36 cellular contexts compared by ENCODE assay signal in the genomic region with DNA sequence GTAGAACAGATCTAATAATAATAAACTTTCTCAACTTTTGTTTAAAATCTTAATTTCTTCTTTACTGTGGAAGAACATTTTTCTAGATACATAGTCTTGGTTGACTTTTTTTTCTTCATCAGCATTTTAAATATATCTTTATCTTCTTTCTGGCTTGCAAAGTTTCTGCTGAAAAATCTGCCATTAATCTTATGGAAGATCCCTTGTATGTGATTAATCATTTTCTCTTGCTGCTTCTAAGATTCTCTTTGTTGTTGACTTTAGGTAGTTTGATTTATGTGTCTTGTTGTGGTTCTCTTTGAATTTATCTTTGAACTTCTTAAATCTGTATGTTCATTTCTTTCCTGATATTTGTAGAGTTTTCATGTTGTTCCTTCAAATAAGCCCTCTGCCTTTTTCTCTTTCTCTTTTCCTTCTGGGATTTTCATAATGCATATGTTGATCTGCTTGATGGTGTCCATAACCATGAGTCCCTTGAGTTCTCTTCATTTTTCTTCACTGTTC.
DNase-seq lines count a peak whose midpoint lies in the region; FAIRE-seq and TF ChIP-seq lines count a peak whose summit lies in the region.
"Had no signal": no experiment of that assay in that cellular context is flagged by ENCODE, and none has a peak within 500 bp of the region (broad histone marks: within the 10 kb centered on the region; RNA-seq: fewer than 3 reads in every experiment).

No MANE protein-coding gene starts in this region.

- peaks cover 12% of the 10 kb centered on the region for H3K9me3 Mint-ChIP-seq in activated naive CD4-positive, alpha-beta T cell treated with anti-CD3 and anti-CD28 coated beads, Interleukin-2, amount 10 ng/mL, durations not matched to agents 7 days and 5 days
- H3K9me3 Mint-ChIP-seq in type B pancreatic cell = peaks cover 13% of the 10 kb centered on the region

- H3K36me3 Mint-ChIP-seq in activated naive CD4-positive, alpha-beta T cell treated with anti-CD3 and anti-CD28 coated beads, Interleukin-2, amount 10 ng/mL, durations not matched to agents 7 days and 5 days = no peaks in the 10 kb centered on the region
- no peaks in the 10 kb centered on the region for H3K36me3 Mint-ChIP-seq in type B pancreatic cell
- H3K36me3 Mint-ChIP-seq: CD14-positive monocyte; CD4-positive, alpha-beta memory T cell; CD4-positive, CD25-positive, alpha-beta regulatory T cell; CD8-positive, alpha-beta memory T cell; CD8-positive, alpha-beta T cell had no signal

- POLR2A ChIA-PET in HEK293 (lab: Yijun Ruan, JAX) = no interaction called here

- no peaks in the 10 kb centered on the region for H3K4me1 Mint-ChIP-seq in activated naive CD4-positive, alpha-beta T cell treated with anti-CD3 and anti-CD28 coated beads, Interleukin-2, amount 10 ng/mL, durations not matched to agents 7 days and 5 days
- no peaks in the 10 kb centered on the region for H3K4me1 Mint-ChIP-seq in type B pancreatic cell (ENCODE audit: unreplicated experiment)
- H3K4me1 Mint-ChIP-seq: B cell; CD14-positive monocyte; CD4-positive, alpha-beta memory T cell; CD4-positive, CD25-positive, alpha-beta regulatory T cell; CD8-positive, alpha-beta memory T cell had no signal

- no peak overlapping the region for H3K27ac ChIP-seq in HEK293 (ENCODE audit: extremely low read depth, low read depth, low read length)
- H3K27ac ChIP-seq: 22Rv1; A549; BLaER1; BLaER1 treated with 17β-estradiol and CSF1 and Interleukin-3, amounts not matched to agents 10 nM and 100 nM; C4-2B had no signal

- DNase-seq in activated naive CD4-positive, alpha-beta T cell treated with anti-CD3 and anti-CD28 coated beads, Interleukin-2, amount 10 ng/mL, durations not matched to agents 7 days and 5 days = no peak
- no peak for DNase-seq in activated naive CD4-positive, alpha-beta T cell (lab: John Stamatoyannopoulos, UW)
- DNase-seq in type B pancreatic cell (ENCODE audit: extremely low spot score, unreplicated experiment) (no peak), cerebellum (ENCODE audit: low spot score) (no peak), KG1 (lab: John Stamatoyannopoulos, UW) (no peak), NCI-H1930 (lab: John Stamatoyannopoulos, UW) (no peak)
- DNase-seq: 8988T; ACHN; AML-193; BE2C; C1 segment of cervical spinal cord; Caco-2; Calu3; CD4-positive, alpha-beta memory T cell; CD4-positive, alpha-beta T cell; CD4-positive, CD25-positive, alpha-beta regulatory T cell; CD8-positive, alpha-beta memory T cell; CD8-positive, alpha-beta T cell; COR-L47; DMS 273 treated with DMSO at 0.1 percent for 48 hours; DMS153; DMS53; DMS79; DMS79 treated with DMSO at 0.1 percent for 48 hours; DND-41; EL had no signal

- H3K4me1 ChIP-seq in HEK293 (ENCODE audit: control insufficient read depth, insufficient read depth, low read length) = no peaks in the 10 kb centered on the region
- H3K4me1 ChIP-seq: A549; BE2C; BLaER1; BLaER1 treated with 17β-estradiol and CSF1 and Interleukin-3, amounts not matched to agents 10 nM and 100 nM; Caco-2 had no signal

- H3K27me3 Mint-ChIP-seq in activated naive CD4-positive, alpha-beta T cell treated with anti-CD3 and anti-CD28 coated beads, Interleukin-2, amount 10 ng/mL, durations not matched to agents 7 days and 5 days = no peaks in the 10 kb centered on the region
- no peaks in the 10 kb centered on the region for H3K27me3 Mint-ChIP-seq in type B pancreatic cell
- H3K27me3 Mint-ChIP-seq: B cell; CD4-positive, alpha-beta memory T cell; CD4-positive, alpha-beta T cell; CD4-positive, CD25-positive, alpha-beta regulatory T cell; CD8-positive, alpha-beta memory T cell had no signal

- CTCF ChIA-PET in activated naive CD4-positive, alpha-beta T cell treated with anti-CD3 and anti-CD28 coated beads, Interleukin-2, amount 10 ng/mL, durations not matched to agents 7 days and 5 days (lab: Charles Lee) = no interaction called here
- CTCF ChIA-PET in HEK293 (lab: Yijun Ruan, JAX) = interaction anchor here (0.6 kb wide), 1 partner anchor 632 kb away, joined by 3 read pairs; no protein-coding TSS in a partner anchor

- H3K4me3 Mint-ChIP-seq in activated naive CD4-positive, alpha-beta T cell treated with anti-CD3 and anti-CD28 coated beads, Interleukin-2, amount 10 ng/mL, durations not matched to agents 7 days and 5 days = no peak overlapping the region
- H3K4me3 Mint-ChIP-seq in type B pancreatic cell = no peak overlapping the region
- H3K4me3 Mint-ChIP-seq: B cell; CD14-positive monocyte; CD4-positive, alpha-beta memory T cell; CD4-positive, alpha-beta T cell; CD4-positive, CD25-positive, alpha-beta regulatory T cell; CD8-positive, alpha-beta memory T cell; CD8-positive, alpha-beta T cell had no signal

- no peaks in the 10 kb centered on the region for H3K9me3 ChIP-seq in HEK293 (ENCODE audit: control insufficient read depth, insufficient read depth, low read depth, low read length)
- H3K9me3 ChIP-seq: A549, BE2C, BLaER1, Caco-2 had no signal

- peak overlapping the region; percentile 49 for H3K27ac Mint-ChIP-seq in activated naive CD4-positive, alpha-beta T cell treated with anti-CD3 and anti-CD28 coated beads, Interleukin-2, amount 10 ng/mL, durations not matched to agents 7 days and 5 days
- peak overlapping the region; percentile 4 for H3K27ac Mint-ChIP-seq in type B pancreatic cell
- H3K27ac Mint-ChIP-seq: B cell; CD14-positive monocyte; CD4-positive, alpha-beta memory T cell; CD4-positive, alpha-beta T cell; CD4-positive, CD25-positive, alpha-beta regulatory T cell; CD8-positive, alpha-beta memory T cell; CD8-positive, alpha-beta T cell had no signal

- peak; percentile 57 for FAIRE-seq in colon (lab: Jason Lieb, UNC)
- FAIRE-seq: A549, D721Med had no signal

- no peaks in the 10 kb centered on the region for H3K36me3 ChIP-seq in HEK293 (ENCODE audit: control insufficient read depth in 2 of 2, insufficient read depth in 1 of 2, low read length in 2 of 2)
- H3K36me3 ChIP-seq: BE2C; BLaER1; BLaER1 treated with 17β-estradiol and CSF1 and Interleukin-3, amounts not matched to agents 10 nM and 100 nM had no signal

- TF ChIP-seq CTCF in HEK293 (tag by site-specific recombination; IDR thresholded peaks at IDR 0.05) = no peak
- TF ChIP-seq CTCF in type B pancreatic cell (conservative IDR thresholded peaks at IDR 0.05) = no peak

- no peak overlapping the region for H3K4me3 ChIP-seq in HEK293 (ENCODE audit: low read depth, low read length)
- H3K4me3 ChIP-seq: A549; BLaER1; BLaER1 treated with 17β-estradiol and CSF1 and Interleukin-3, amounts not matched to agents 10 nM and 100 nM had no signal

TF ChIP-seq in HEK293, 187 proteins besides CTCF, POLR2A, EP300 and RAD21 (continues in another document):
- TF ChIP-seq, protein P1, sequence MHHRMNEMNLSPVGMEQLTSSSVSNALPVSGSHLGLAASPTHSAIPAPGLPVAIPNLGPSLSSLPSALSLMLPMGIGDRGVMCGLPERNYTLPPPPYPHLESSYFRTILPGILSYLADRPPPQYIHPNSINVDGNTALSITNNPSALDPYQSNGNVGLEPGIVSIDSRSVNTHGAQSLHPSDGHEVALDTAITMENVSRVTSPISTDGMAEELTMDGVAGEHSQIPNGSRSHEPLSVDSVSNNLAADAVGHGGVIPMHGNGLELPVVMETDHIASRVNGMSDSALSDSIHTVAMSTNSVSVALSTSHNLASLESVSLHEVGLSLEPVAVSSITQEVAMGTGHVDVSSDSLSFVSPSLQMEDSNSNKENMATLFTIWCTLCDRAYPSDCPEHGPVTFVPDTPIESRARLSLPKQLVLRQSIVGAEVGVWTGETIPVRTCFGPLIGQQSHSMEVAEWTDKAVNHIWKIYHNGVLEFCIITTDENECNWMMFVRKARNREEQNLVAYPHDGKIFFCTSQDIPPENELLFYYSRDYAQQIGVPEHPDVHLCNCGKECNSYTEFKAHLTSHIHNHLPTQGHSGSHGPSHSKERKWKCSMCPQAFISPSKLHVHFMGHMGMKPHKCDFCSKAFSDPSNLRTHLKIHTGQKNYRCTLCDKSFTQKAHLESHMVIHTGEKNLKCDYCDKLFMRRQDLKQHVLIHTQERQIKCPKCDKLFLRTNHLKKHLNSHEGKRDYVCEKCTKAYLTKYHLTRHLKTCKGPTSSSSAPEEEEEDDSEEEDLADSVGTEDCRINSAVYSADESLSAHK (tag by site-specific recombination; IDR thresholded peaks at IDR 0.05) = no peak
- TF ChIP-seq SCRT2 (tag by site-specific recombination; IDR thresholded peaks at IDR 0.05) (no peak), SETDB1 (IDR thresholded peaks at IDR 0.05; ENCODE audit: insufficient read length, low read length) (peak; percentile 90), ZNF660 (tag by site-specific recombination; IDR thresholded peaks at IDR 0.05) (no peak), TRIM28 (IDR thresholded peaks at IDR 0.05; ENCODE audit: borderline replicate concordance, low read length) (peak; percentile 93), ZIC2 (tag by site-specific recombination; IDR thresholded peaks at IDR 0.05) (no peak), ZEB2 (tag by site-specific recombination; IDR thresholded peaks at IDR 0.05) (no peak), ZNF132 (tag by site-specific recombination; IDR thresholded peaks at IDR 0.05; ENCODE audit: borderline replicate concordance) (no peak)
- TF ChIP-seq, protein P2, sequence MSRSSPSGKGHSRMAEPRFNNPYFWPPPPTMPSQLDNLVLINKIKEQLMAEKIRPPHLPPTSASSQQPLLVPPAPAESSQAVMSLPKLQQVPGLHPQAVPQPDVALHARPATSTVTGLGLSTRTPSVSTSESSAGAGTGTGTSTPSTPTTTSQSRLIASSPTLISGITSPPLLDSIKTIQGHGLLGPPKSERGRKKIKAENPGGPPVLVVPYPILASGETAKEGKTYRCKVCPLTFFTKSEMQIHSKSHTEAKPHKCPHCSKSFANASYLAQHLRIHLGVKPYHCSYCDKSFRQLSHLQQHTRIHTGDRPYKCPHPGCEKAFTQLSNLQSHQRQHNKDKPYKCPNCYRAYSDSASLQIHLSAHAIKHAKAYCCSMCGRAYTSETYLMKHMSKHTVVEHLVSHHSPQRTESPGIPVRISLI (tag by site-specific recombination; IDR thresholded peaks at IDR 0.05) = no peak
- TF ChIP-seq, protein P3, sequence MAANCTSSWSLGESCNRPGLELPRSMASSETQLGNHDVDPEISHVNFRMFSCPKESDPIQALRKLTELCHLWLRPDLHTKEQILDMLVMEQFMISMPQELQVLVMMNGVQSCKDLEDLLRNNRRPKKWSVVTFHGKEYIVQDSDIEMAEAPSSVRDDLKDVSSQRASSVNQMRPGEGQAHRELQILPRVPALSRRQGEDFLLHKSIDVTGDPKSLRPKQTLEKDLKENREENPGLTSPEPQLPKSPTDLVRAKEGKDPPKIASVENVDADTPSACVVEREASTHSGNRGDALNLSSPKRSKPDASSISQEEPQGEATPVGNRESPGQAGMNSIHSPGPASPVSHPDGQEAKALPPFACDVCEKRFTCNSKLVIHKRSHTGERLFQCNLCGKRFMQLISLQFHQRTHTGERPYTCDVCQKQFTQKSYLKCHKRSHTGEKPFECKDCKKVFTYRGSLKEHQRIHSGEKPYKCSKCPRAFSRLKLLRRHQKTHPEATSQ (tag by site-specific recombination; IDR thresholded peaks at IDR 0.05) = no peak
